In the genomic region with DNA sequence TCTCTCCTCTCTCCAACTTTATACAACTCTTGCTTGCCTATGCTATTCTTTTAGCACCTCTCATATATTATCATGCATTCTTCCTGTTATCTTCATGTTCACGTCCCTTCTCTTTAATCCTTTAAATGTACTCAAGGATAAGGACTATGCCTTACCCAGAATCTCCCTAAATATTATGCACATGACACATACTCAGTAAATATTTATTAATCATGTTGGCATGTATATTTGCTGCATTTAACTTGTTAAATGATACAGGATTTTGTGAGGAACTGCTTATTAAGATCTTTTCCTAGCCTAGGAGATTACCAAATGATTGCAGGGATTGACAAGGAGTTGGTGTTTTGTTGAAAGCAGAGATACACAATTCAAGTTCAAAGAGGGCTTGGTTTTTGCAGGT, we compare ENCODE assay signal across 26 cellular contexts.
DNase-seq lines count a peak whose midpoint lies in the region; ATAC-seq, FAIRE-seq and TF ChIP-seq lines count a peak whose summit lies in the region.
"Had no signal": no experiment of that assay in that cellular context is flagged by ENCODE, and none has a peak within 500 bp of the region (broad histone marks: within the 10 kb centered on the region; RNA-seq: fewer than 3 reads in every experiment).

No MANE protein-coding gene starts in this region.

- H3K36me3 ChIP-seq in RWPE2 (ENCODE audit: low read depth) (no peaks in the 10 kb centered on the region), sigmoid colon (no peaks in the 10 kb centered on the region), gastroesophageal sphincter (no peaks in the 10 kb centered on the region)
- H3K36me3 ChIP-seq: BE2C; BLaER1 treated with 17β-estradiol and CSF1 and Interleukin-3, amounts not matched to agents 10 nM and 100 nM; HAP-1 had no signal

- no peak for TF ChIP-seq POLR2A in A549 (IDR thresholded peaks at IDR 0.05; ENCODE audit: low read length)
- no peak for TF ChIP-seq POLR2A in sigmoid colon (IDR thresholded peaks at IDR 0.05)
- no peak for TF ChIP-seq POLR2A in gastroesophageal sphincter (IDR thresholded peaks at IDR 0.05)

- TF ChIP-seq CTCF in A549 (IDR thresholded peaks at IDR 0.05) (no peak), RWPE2 (IDR thresholded peaks at IDR 0.05; ENCODE audit: poor library complexity, severe bottlenecking) (no peak), sigmoid colon (IDR thresholded peaks at IDR 0.05) (no peak), gastroesophageal sphincter (IDR thresholded peaks at IDR 0.05) (no peak)

- FAIRE-seq in A549 (lab: Jason Lieb, UNC) = peak; percentile 78
- FAIRE-seq: A204.1, D721Med, GM19239 had no signal

- intact Hi-C loops in sigmoid colon (cut with DNase I) = loop anchor here (5.0 kb wide), 1 partner anchor 34 kb away; no protein-coding TSS in a partner anchor

- H3K9me3 ChIP-seq in A549 (no peaks in the 10 kb centered on the region), RWPE2 (ENCODE audit: severe bottlenecking) (no peaks in the 10 kb centered on the region), sigmoid colon (no peaks in the 10 kb centered on the region), gastroesophageal sphincter (no peaks in the 10 kb centered on the region)
- H3K9me3 ChIP-seq: BE2C; BLaER1 treated with 17β-estradiol and CSF1 and Interleukin-3, amounts not matched to agents 10 nM and 100 nM; HAP-1 had no signal

- no peaks in the 10 kb centered on the region for H3K9me3 Mint-ChIP-seq in stimulated activated naive B cell treated with anti-CD40 and anti-IgM and Interleukin-4, amounts not matched to agents 10 μg/mL and 1 μg/mL and 100 μg/mL, for 72 hours
- H3K9me3 Mint-ChIP-seq: CD14-positive monocyte; CD4-positive, alpha-beta T cell; CD8-positive, alpha-beta memory T cell; GM23338; HFFc6 had no signal

- CTCF ChIA-PET in A549 (lab: Yijun Ruan, JAX) = no interaction called here

- peaks cover 24% of the 10 kb centered on the region for H3K4me1 ChIP-seq in A549
- H3K4me1 ChIP-seq in RWPE2 (ENCODE audit: insufficient read depth, poor library complexity, severe bottlenecking) = peaks cover 3% of the 10 kb centered on the region
- H3K4me1 ChIP-seq in sigmoid colon = peaks cover 0 to 51% (median 33%) of the 10 kb centered on the region in 4 donors
- H3K4me1 ChIP-seq in gastroesophageal sphincter = peaks cover 0 to 41% (median 0%) of the 10 kb centered on the region in 3 donors
- H3K4me1 ChIP-seq: BE2C, HAP-1 had no signal

- no peak overlapping the region for H3K4me2 ChIP-seq in A549
- H3K4me2 ChIP-seq: GM23338 had no signal

- H3K4me3 Mint-ChIP-seq in stimulated activated naive B cell treated with anti-CD40 and anti-IgM and Interleukin-4, amounts not matched to agents 10 μg/mL and 1 μg/mL and 100 μg/mL, for 72 hours = no peak overlapping the region
- H3K4me3 Mint-ChIP-seq: CD14-positive monocyte; CD4-positive, alpha-beta T cell; CD8-positive, alpha-beta memory T cell; GM23338; HFFc6 had no signal

- 61% methylated on average over 1 of the region's 1 CpG for WGBS in A549 (ENCODE audit: missing lambda C conversion rate)
- 83 to 87% methylated on average over 1 of the region's 1 CpG for WGBS in sigmoid colon, 2 donors
- WGBS in gastroesophageal sphincter (ENCODE audit: low coverage in 1 of 2), 2 donors = 80 to 86% methylated on average over 1 of the region's 1 CpG

- H3K27me3 Mint-ChIP-seq in stimulated activated naive B cell treated with anti-CD40 and anti-IgM and Interleukin-4, amounts not matched to agents 10 μg/mL and 1 μg/mL and 100 μg/mL, for 72 hours = no peaks in the 10 kb centered on the region
- H3K27me3 Mint-ChIP-seq: CD4-positive, alpha-beta T cell; CD8-positive, alpha-beta memory T cell had no signal

- TF ChIP-seq EP300 in A549 (IDR thresholded peaks at IDR 0.05) (no peak), sigmoid colon (IDR thresholded peaks at IDR 0.05) (no peak), gastroesophageal sphincter (IDR thresholded peaks at IDR 0.05) (no peak)

- H3K4me3 ChIP-seq in A549 (no peak overlapping the region), RWPE2 (ENCODE audit: severe bottlenecking) (no peak overlapping the region), sigmoid colon (no peak overlapping the region), gastroesophageal sphincter (no peak overlapping the region)
- H3K4me3 ChIP-seq: BLaER1 treated with 17β-estradiol and CSF1 and Interleukin-3, amounts not matched to agents 10 nM and 100 nM; GM12878; GM23338; HAP-1 had no signal

- H3K27ac Mint-ChIP-seq in stimulated activated naive B cell treated with anti-CD40 and anti-IgM and Interleukin-4, amounts not matched to agents 10 μg/mL and 1 μg/mL and 100 μg/mL, for 72 hours = no peak overlapping the region
- H3K27ac Mint-ChIP-seq: CD4-positive, alpha-beta T cell; CD8-positive, alpha-beta memory T cell; GM23338; HFFc6 had no signal

- POLR2A ChIA-PET in A549 (lab: Yijun Ruan, JAX) = no interaction called here

- DNase-seq in A549 (ENCODE audit: low read depth in 1 of 2, low spot score in 1 of 2) (no peak), RWPE2 (ENCODE audit: low spot score) (no peak), epithelial cell of prostate (ENCODE audit: low read depth, low spot score) (no peak), sigmoid colon (no peak)
- no peak for DNase-seq in stimulated activated naive B cell treated with anti-CD40 and anti-IgM and Interleukin-4, amounts not matched to agents 10 μg/mL and 1 μg/mL and 100 μg/mL, for 72 hours
- DNase-seq: ACHN; AML-193; BE2C; CD4-positive, alpha-beta T cell; CD8-positive, alpha-beta memory T cell; DMS 273 treated with DMSO at 0.1 percent for 48 hours; DMS79; EL; GDM1; HFFc6 had no signal

- H3K4me1 Mint-ChIP-seq in stimulated activated naive B cell treated with anti-CD40 and anti-IgM and Interleukin-4, amounts not matched to agents 10 μg/mL and 1 μg/mL and 100 μg/mL, for 72 hours = no peaks in the 10 kb centered on the region
- H3K4me1 Mint-ChIP-seq: CD8-positive, alpha-beta memory T cell had no signal

- no peaks in the 10 kb centered on the region for H3K27me3 ChIP-seq in RWPE2 (ENCODE audit: insufficient read depth, poor library complexity, severe bottlenecking)
- H3K27me3 ChIP-seq in sigmoid colon = no peaks in the 10 kb centered on the region
- H3K27me3 ChIP-seq in gastroesophageal sphincter = no peaks in the 10 kb centered on the region
- H3K27me3 ChIP-seq: BE2C; BLaER1 treated with 17β-estradiol and CSF1 and Interleukin-3, amounts not matched to agents 10 nM and 100 nM had no signal

- H3K36me3 Mint-ChIP-seq in stimulated activated naive B cell treated with anti-CD40 and anti-IgM and Interleukin-4, amounts not matched to agents 10 μg/mL and 1 μg/mL and 100 μg/mL, for 72 hours = no peaks in the 10 kb centered on the region
- H3K36me3 Mint-ChIP-seq: CD14-positive monocyte had no signal

- H3K27ac ChIP-seq in A549 (no peak overlapping the region; a peak in 1 of 6 replicates), RWPE2 (ENCODE audit: poor library complexity, severe bottlenecking) (no peak overlapping the region), epithelial cell of prostate (peak overlapping the region; percentile 40), sigmoid colon (peak overlapping the region; percentile 27 to 70 (median 36)), gastroesophageal sphincter (peak overlapping the region in 2 of 4 donors; percentile 29 to 76)
- H3K27ac ChIP-seq: 22Rv1; BLaER1 treated with 17β-estradiol and CSF1 and Interleukin-3, amounts not matched to agents 10 nM and 100 nM had no signal

- ATAC-seq in A549 (no peak), RWPE2 (ENCODE audit: low read depth) (peak; percentile 33; the same call in 2 of the 3 replicates), GM21619 (IDR thresholded peaks at IDR 0.05; ENCODE audit: unreplicated experiment) (no peak), gastroesophageal sphincter (no peak)
- ATAC-seq in stimulated activated naive B cell treated with anti-CD40 and anti-IgM and Interleukin-4, amounts not matched to agents 10 μg/mL and 1 μg/mL and 100 μg/mL, for 72 hours (replicated peaks) = no peak
- ATAC-seq: GM12878, GM23338 had no signal

- TF ChIP-seq RAD21 in A549 (conservative IDR thresholded peaks at IDR 0.05 in 1 of 2, IDR thresholded peaks at IDR 0.05 in 1 of 2) = no peak

TF ChIP-seq in A549, 52 proteins besides CTCF, POLR2A, EP300 and RAD21:
- TF ChIP-seq MAFK (IDR thresholded peaks at IDR 0.05; ENCODE audit: partially characterized antibody) = no peak
- no peak for TF ChIP-seq BHLHE40 (IDR thresholded peaks at IDR 0.05; ENCODE audit: low read depth, low read length)
- TF ChIP-seq JUNB (IDR thresholded peaks at IDR 0.05) = no peak
- TF ChIP-seq, protein P1, sequence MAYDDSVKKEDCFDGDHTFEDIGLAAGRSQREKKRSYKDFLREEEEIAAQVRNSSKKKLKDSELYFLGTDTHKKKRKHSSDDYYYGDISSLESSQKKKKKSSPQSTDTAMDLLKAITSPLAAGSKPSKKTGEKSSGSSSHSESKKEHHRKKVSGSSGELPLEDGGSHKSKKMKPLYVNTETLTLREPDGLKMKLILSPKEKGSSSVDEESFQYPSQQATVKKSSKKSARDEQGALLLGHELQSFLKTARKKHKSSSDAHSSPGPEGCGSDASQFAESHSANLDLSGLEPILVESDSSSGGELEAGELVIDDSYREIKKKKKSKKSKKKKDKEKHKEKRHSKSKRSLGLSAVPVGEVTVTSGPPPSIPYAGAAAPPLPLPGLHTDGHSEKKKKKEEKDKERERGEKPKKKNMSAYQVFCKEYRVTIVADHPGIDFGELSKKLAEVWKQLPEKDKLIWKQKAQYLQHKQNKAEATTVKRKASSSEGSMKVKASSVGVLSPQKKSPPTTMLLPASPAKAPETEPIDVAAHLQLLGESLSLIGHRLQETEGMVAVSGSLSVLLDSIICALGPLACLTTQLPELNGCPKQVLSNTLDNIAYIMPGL (CRISPR knock-in tag; IDR thresholded peaks at IDR 0.05; ENCODE audit: borderline replicate concordance) = no peak
- no peak for TF ChIP-seq JUN (IDR thresholded peaks at IDR 0.05)
- TF ChIP-seq PHF8 (IDR thresholded peaks at IDR 0.05; ENCODE audit: borderline replicate concordance, low read depth) = no peak
- TF ChIP-seq HEYL (CRISPR knock-in tag; IDR thresholded peaks at IDR 0.05) = no peak
- TF ChIP-seq HOXB13 (CRISPR knock-in tag; IDR thresholded peaks at IDR 0.05; ENCODE audit: low read depth) = no peak

Comparison
In these comparisons a context has a peak if more than half of its experiments do, and no peak if none do; other contexts are left out.
1. H3K27ac ChIP-seq: peak in epithelial cell of prostate (single experiment) and sigmoid colon (4 of 4); none in A549 (0 of 2) and RWPE2 (single experiment).